ENCODE assay signal across 9 cellular contexts in genomic region chr12:47088021-47088944, GRCh38. TPM values are rescaled to one million over a fixed set of nuclear protein-coding genes. Genes with fewer than 3 reads are reported as not detected.
A peak's percentile ranks its signal among the peaks of the same experiment; 100 is the strongest.
DNase-seq lines count a peak whose midpoint lies in the region; ATAC-seq and TF ChIP-seq lines count a peak whose summit lies in the region.
"Had no signal": no experiment of that assay in that cellular context is flagged by ENCODE, and none has a peak within 500 bp of the region (broad histone marks: within the 10 kb centered on the region; RNA-seq: fewer than 3 reads in every experiment).

No MANE protein-coding gene starts in this region.

- BruUV-seq in Panc1 (replicated peaks; lab: Mats Ljungman, UMichigan) = no TSS peak

- no peaks in the 10 kb centered on the region for H3K27me3 ChIP-seq in Panc1 (ENCODE audit: control insufficient read depth, insufficient read depth, low read length)
- H3K27me3 ChIP-seq in foreskin keratinocyte = no peaks in the 10 kb centered on the region
- no peaks in the 10 kb centered on the region for H3K27me3 ChIP-seq in stomach smooth muscle (ENCODE audit: control insufficient read depth in 1 of 2, insufficient read depth in 2 of 2, low read length in 2 of 2)
- no peaks in the 10 kb centered on the region for H3K27me3 ChIP-seq in upper lobe of left lung

- POLR2A ChIA-PET in Panc1 (lab: Charles Lee) = no interaction called here

- H3K36me3 Mint-ChIP-seq in activated T-helper 1 cell treated with anti-CD3 and anti-CD28 coated beads, Interleukin-12 subunit alpha, Interleukin-12 subunit beta, Interleukin-2, Interleukin-4 antibody, amounts not matched to agents 30 ng/mL and 10 ng/mL and 1 ng/mL, durations not matched to agents 14 hours and 24 hours and 36 hours (ENCODE audit: low read depth) = peaks cover 28% of the 10 kb centered on the region

- H3K4me1 ChIP-seq in Panc1 (ENCODE audit: control insufficient read depth, insufficient read depth, low read length) (peaks cover 56% of the 10 kb centered on the region), foreskin keratinocyte (peaks cover 49% of the 10 kb centered on the region), stomach smooth muscle (ENCODE audit: control insufficient read depth, insufficient read depth, low read length) (peaks cover 11% of the 10 kb centered on the region), upper lobe of left lung (peaks cover 4 to 38% (median 20%) of the 10 kb centered on the region in 4 donors)

- TF ChIP-seq EP300 in upper lobe of left lung (IDR thresholded peaks at IDR 0.05) = no peak

- no peak overlapping the region for H3K9ac ChIP-seq in stomach smooth muscle (ENCODE audit: low read length in 2 of 2)

- TF ChIP-seq CTCF in Panc1 (IDR thresholded peaks at IDR 0.05) (no peak), foreskin keratinocyte (conservative IDR thresholded peaks at IDR 0.05) (no peak), upper lobe of left lung (IDR thresholded peaks at IDR 0.05) (no peak)

- CTCF ChIA-PET in Panc1 (lab: Charles Lee) = interaction anchor here (0.7 kb wide), 1 partner anchor 50 kb away, joined by 3 read pairs; no protein-coding TSS in a partner anchor

- H3K4me1 Mint-ChIP-seq in activated T-helper 1 cell treated with anti-CD3 and anti-CD28 coated beads, Interleukin-12 subunit alpha, Interleukin-12 subunit beta, Interleukin-2, Interleukin-4 antibody, amounts not matched to agents 30 ng/mL and 10 ng/mL and 1 ng/mL, durations not matched to agents 14 hours and 24 hours and 36 hours (ENCODE audit: low read depth) = peaks cover 28% of the 10 kb centered on the region

- H3K9me3 ChIP-seq in Panc1 (ENCODE audit: control insufficient read depth, insufficient read depth, low read depth, low read length) (no peaks in the 10 kb centered on the region; the same call in 1 of the 2 replicates), stomach smooth muscle (ENCODE audit: control insufficient read depth in 2 of 2, low read length in 2 of 2) (no peaks in the 10 kb centered on the region), upper lobe of left lung (no peaks in the 10 kb centered on the region)
- H3K9me3 ChIP-seq: left ventricle myocardium inferior had no signal

- no peaks in the 10 kb centered on the region for H3K27me3 Mint-ChIP-seq in activated T-helper 1 cell treated with anti-CD3 and anti-CD28 coated beads, Interleukin-12 subunit alpha, Interleukin-12 subunit beta, Interleukin-2, Interleukin-4 antibody, amounts not matched to agents 30 ng/mL and 10 ng/mL and 1 ng/mL, durations not matched to agents 14 hours and 24 hours and 36 hours (ENCODE audit: insufficient read depth)

- H3K36me3 ChIP-seq in Panc1 (ENCODE audit: control insufficient read depth, insufficient read depth, low read length) = no peaks in the 10 kb centered on the region
- no peaks in the 10 kb centered on the region for H3K36me3 ChIP-seq in stomach smooth muscle (ENCODE audit: control insufficient read depth in 2 of 2, insufficient read depth in 2 of 2, low read length in 2 of 2)
- H3K36me3 ChIP-seq in upper lobe of left lung = no peaks in the 10 kb centered on the region
- H3K36me3 ChIP-seq: left ventricle myocardium inferior had no signal

- WGBS in upper lobe of left lung, 2 donors = 54 to 55% methylated on average over 7 of the region's 7 CpGs

- H3K4me3 Mint-ChIP-seq in activated T-helper 1 cell treated with anti-CD3 and anti-CD28 coated beads, Interleukin-12 subunit alpha, Interleukin-12 subunit beta, Interleukin-2, Interleukin-4 antibody, amounts not matched to agents 30 ng/mL and 10 ng/mL and 1 ng/mL, durations not matched to agents 14 hours and 24 hours and 36 hours = no peak overlapping the region

- DNase-seq in Jurkat, Clone E6-1 (ENCODE audit: low read depth, low spot score) = peak; percentile 41
- no peak for DNase-seq in Panc1 (ENCODE audit: low read depth, low spot score)
- DNase-seq in foreskin keratinocyte = peak; percentile 97 to 99
- DNase-seq in upper lobe of left lung = no peak
- DNase-seq in SK-N-DZ (ENCODE audit: low spot score) = no peak
- DNase-seq in activated T-helper 1 cell treated with anti-CD3 and anti-CD28 coated beads, Interleukin-12 subunit alpha, Interleukin-12 subunit beta, Interleukin-2, Interleukin-4 antibody, amounts not matched to agents 30 ng/mL and 10 ng/mL and 1 ng/mL, durations not matched to agents 14 hours and 24 hours and 36 hours (ENCODE audit: low spot score) = no peak
- DNase-seq: left ventricle myocardium inferior, MM.1S had no signal

- peak; percentile 84 for ATAC-seq in Panc1
- peak; percentile 91 for ATAC-seq in foreskin keratinocyte
- no peak for ATAC-seq in upper lobe of left lung (ENCODE audit: low FRiP score in 2 of 2)

- TF ChIP-seq POLR2A in upper lobe of left lung (IDR thresholded peaks at IDR 0.05) = no peak

- no peak overlapping the region for H3K27ac Mint-ChIP-seq in activated T-helper 1 cell treated with anti-CD3 and anti-CD28 coated beads, Interleukin-12 subunit alpha, Interleukin-12 subunit beta, Interleukin-2, Interleukin-4 antibody, amounts not matched to agents 30 ng/mL and 10 ng/mL and 1 ng/mL, durations not matched to agents 14 hours and 24 hours and 36 hours

- H3K27ac ChIP-seq in Panc1 (ENCODE audit: low read length) (peak overlapping the region; percentile 86), foreskin keratinocyte (peak overlapping the region; percentile 68), stomach smooth muscle (ENCODE audit: low read length) (peak overlapping the region; percentile 56), upper lobe of left lung (peak overlapping the region in 2 of 4 donors; percentile 31 to 42)
- H3K27ac ChIP-seq: left ventricle myocardium inferior had no signal

- H3K4me3 ChIP-seq in Jurkat, Clone E6-1 (ENCODE audit: low read length) = no peak overlapping the region
- H3K4me3 ChIP-seq in Panc1 (ENCODE audit: low read depth in 2 of 2, low read length in 2 of 2) (peak overlapping the region in 1 of 2 experiments; percentile 19; a peak in 1 of 4 replicates), stomach smooth muscle (ENCODE audit: low read length in 2 of 2) (peak overlapping the region in 1 of 2 donors; percentile 35), upper lobe of left lung (no peak overlapping the region)
- H3K4me3 ChIP-seq: left ventricle myocardium inferior had no signal

- in situ Hi-C loops in Panc1 (cut with HindIII; ENCODE audit: low pct_unique_long_range_greater_than_20kb, low sequenced_read_pairs) = no loop called here

- peaks cover 2% of the 10 kb centered on the region for H3K9me3 Mint-ChIP-seq in activated T-helper 1 cell treated with anti-CD3 and anti-CD28 coated beads, Interleukin-12 subunit alpha, Interleukin-12 subunit beta, Interleukin-2, Interleukin-4 antibody, amounts not matched to agents 30 ng/mL and 10 ng/mL and 1 ng/mL, durations not matched to agents 14 hours and 24 hours and 36 hours

- intact Hi-C loops in Panc1 (cut with micrococcal nuclease; ENCODE audit: unreplicated experiment) = no loop called here
- intact Hi-C loops in activated T-helper 1 cell treated with anti-CD3 and anti-CD28 coated beads, Interleukin-12 subunit alpha, Interleukin-12 subunit beta, Interleukin-2, Interleukin-4 antibody, amounts not matched to agents 30 ng/mL and 10 ng/mL and 1 ng/mL, durations not matched to agents 14 hours and 24 hours and 36 hours (cut with micrococcal nuclease) = loop anchor here (10.0 kb wide), 2 partner anchors 563 to 797 kb away; no protein-coding TSS in a partner anchor

RNA-seq across cellular contexts. Expression of gene AMIGO2, which starts 8.5 kb away (rescaled TPM):
- 2.9 TPM for polyA plus RNA-seq in Jurkat, Clone E6-1 (2012; ENCODE audit: insufficient read depth, insufficient read length)
- total RNA-seq in Panc1 (2021; ENCODE audit: unreplicated experiment) (21.8 TPM), foreskin keratinocyte (68.7 and 92.9 TPM in 2 replicates), upper lobe of left lung (10 to 100 TPM; 16.8 to 27.0 (median 22.2) TPM)
- polyA plus RNA-seq in Panc1 (2012; ENCODE audit: insufficient read length) = 12.4 TPM
- 42.7 and 48.4 TPM in 2 replicates for polyA plus RNA-seq in foreskin keratinocyte
- polyA plus RNA-seq in SK-N-DZ (2014; cell fraction: cytosol; rRNA removed) = 0.09 TPM in 1 of 2 replicates, not detected in the other
- not detected in 2 replicates for polyA plus RNA-seq in SK-N-DZ (2014; cell fraction: nucleus; rRNA removed)
- 11.6 and 12.5 TPM in 2 replicates for total RNA-seq in activated T-helper 1 cell treated with anti-CD3 and anti-CD28 coated beads, Interleukin-12 subunit alpha, Interleukin-12 subunit beta, Interleukin-2, Interleukin-4 antibody, amounts not matched to agents 30 ng/mL and 10 ng/mL and 1 ng/mL, durations not matched to agents 14 hours and 24 hours and 36 hours

RNA-seq across cellular contexts. Expression of gene PCED1B, which starts 8.9 kb away (rescaled TPM):
- polyA plus RNA-seq in Jurkat, Clone E6-1 (2012; ENCODE audit: insufficient read depth, insufficient read length) = 0.81 TPM
- 0.82 TPM for total RNA-seq in Panc1 (2021; ENCODE audit: unreplicated experiment)
- 0.99 TPM for polyA plus RNA-seq in Panc1 (2012; ENCODE audit: insufficient read length)
- total RNA-seq in foreskin keratinocyte = 3.4 and 4.8 TPM in 2 replicates
- polyA plus RNA-seq in foreskin keratinocyte = 6.0 and 7.1 TPM in 2 replicates
- total RNA-seq in upper lobe of left lung = 10 to 100 TPM in 3 of 6 donors, 1 to 10 TPM in 3; 4.6 to 53.4 (median 11.7) TPM
- not detected in 2 replicates for polyA plus RNA-seq in SK-N-DZ (2014; cell fraction: cytosol; rRNA removed)
- polyA plus RNA-seq in SK-N-DZ (2014; cell fraction: nucleus; rRNA removed) = not detected in 2 replicates
- total RNA-seq in activated T-helper 1 cell treated with anti-CD3 and anti-CD28 coated beads, Interleukin-12 subunit alpha, Interleukin-12 subunit beta, Interleukin-2, Interleukin-4 antibody, amounts not matched to agents 30 ng/mL and 10 ng/mL and 1 ng/mL, durations not matched to agents 14 hours and 24 hours and 36 hours = 50.8 and 55.5 TPM in 2 replicates

Comparison
In these comparisons a context has a peak if more than half of its experiments do, and no peak if none do; other contexts are left out.
1. DNase-seq: peak in Jurkat, Clone E6-1 (single experiment) and foreskin keratinocyte (2 of 2); none in Panc1 (single experiment), upper lobe of left lung (0 of 2), SK-N-DZ (single experiment) and activated T-helper 1 cell treated with anti-CD3 and anti-CD28 coated beads, Interleukin-12 subunit alpha, Interleukin-12 subunit beta, Interleukin-2, Interleukin-4 antibody, amounts not matched to agents 30 ng/mL and 10 ng/mL and 1 ng/mL, durations not matched to agents 14 hours and 24 hours and 36 hours (single experiment).
2. ATAC-seq: peak in Panc1 (single experiment) and foreskin keratinocyte (single experiment); none in upper lobe of left lung (0 of 2).